Comparison of ENCODE assay signal across 7 cellular contexts in the genomic region with DNA sequence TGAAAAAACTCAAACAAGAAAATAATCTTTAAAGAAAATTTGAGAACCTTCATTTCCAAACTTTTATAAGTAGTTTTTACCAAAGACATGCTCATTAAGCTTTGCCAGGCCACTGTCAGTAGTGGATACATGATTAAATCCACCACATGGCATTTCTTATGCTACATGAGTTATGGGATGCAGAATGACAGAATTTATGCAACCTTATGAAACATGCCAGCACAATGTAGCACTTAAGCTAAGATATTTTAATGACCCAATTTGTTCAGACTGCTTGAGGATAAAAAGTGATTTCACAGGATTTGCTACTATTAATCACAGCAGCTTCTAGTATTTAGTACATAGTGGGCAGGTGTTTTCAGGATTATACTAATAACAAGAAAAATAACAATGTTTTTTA.
"Had no signal": no experiment of that assay in that cellular context is flagged by ENCODE, and none has a peak within 500 bp of the region (broad histone marks: within the 10 kb centered on the region; RNA-seq: fewer than 3 reads in every experiment).

No MANE protein-coding gene starts in this region.

- H3K4me3 ChIP-seq: GM23338 had no signal

- H3K27ac ChIP-seq: HL-60 had no signal

- H3K4me2 ChIP-seq: GM23338 had no signal

- H3K9me3 Mint-ChIP-seq: GM23338 had no signal

- H3K4me3 Mint-ChIP-seq: GM23338, H9, IgD-negative memory B cell had no signal

- H3K27ac Mint-ChIP-seq: GM23338, H9 had no signal

- H3K36me3 Mint-ChIP-seq: IgD-negative memory B cell had no signal

- H2AFZ ChIP-seq: GM23338 had no signal

- H3K4me1 Mint-ChIP-seq: IgD-negative memory B cell had no signal

- DNase-seq: H9, HCEC 1CT, KBM-7 had no signal

- H3K27me3 Mint-ChIP-seq: IgD-negative memory B cell had no signal

- ATAC-seq: GM23338, HepG2 had no signal
